In the genomic region with DNA sequence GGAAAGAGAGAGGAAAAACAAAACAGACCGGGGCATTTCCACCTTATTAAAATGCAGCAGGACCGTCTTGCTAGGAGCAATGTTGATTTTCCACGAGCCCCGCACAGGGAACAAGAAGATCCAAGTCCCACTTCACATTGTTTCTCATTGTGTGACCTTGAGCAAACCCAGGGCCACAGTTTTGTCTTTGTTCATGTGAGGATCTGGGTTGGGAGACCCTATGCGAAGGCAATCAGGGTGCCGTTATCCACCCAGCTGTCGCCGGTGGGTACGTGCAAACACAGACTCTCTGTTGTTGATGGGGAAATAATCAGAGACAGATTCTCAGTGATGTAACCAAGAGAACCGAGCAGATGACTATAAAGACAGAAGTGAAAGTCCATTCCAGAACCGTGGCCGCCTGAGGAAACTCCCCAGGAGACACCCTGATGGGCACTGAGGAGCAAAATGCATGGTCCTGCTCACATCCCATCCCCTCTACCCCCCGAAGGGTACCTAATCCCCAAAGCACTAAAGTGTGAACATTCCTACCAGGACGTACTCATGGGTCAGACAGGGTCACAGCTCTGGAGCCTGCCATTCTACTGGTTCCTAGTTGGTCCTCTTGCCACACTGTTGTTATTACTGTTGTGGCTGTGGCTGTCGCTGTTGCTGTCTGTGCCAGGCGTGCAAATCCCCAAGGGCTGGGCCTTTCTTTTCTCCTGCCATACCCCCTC, we compare ENCODE assay signal across 8 cellular contexts.
DNase-seq lines count a peak whose midpoint lies in the region; ATAC-seq and TF ChIP-seq lines count a peak whose summit lies in the region.

No MANE protein-coding gene starts in this region.

- no peaks in the 10 kb centered on the region for H3K4me1 ChIP-seq in MM.1S (ENCODE audit: low read length)

- H3K27me3 Mint-ChIP-seq in immature natural killer cell (ENCODE audit: low read depth in 3 of 3) = peaks cover 0 to 9% (median 4%) of the 10 kb centered on the region in 3 donors

- no peaks in the 10 kb centered on the region for H3K9me3 Mint-ChIP-seq in immature natural killer cell

- no peaks in the 10 kb centered on the region for H3K36me3 ChIP-seq in MM.1S (replicated peaks; ENCODE audit: insufficient read depth, low read length)

- H3K4me1 Mint-ChIP-seq in immature natural killer cell = peaks cover 2 to 9% of the 10 kb centered on the region in 2 donors

- H3K27me3 ChIP-seq in layer of hippocampus (ENCODE audit: control insufficient read depth, insufficient read depth, low read length) (no peaks in the 10 kb centered on the region), MM.1S (replicated peaks; ENCODE audit: insufficient read depth, low read length) (no peaks in the 10 kb centered on the region)

- H3K79me2 ChIP-seq in MM.1S (ENCODE audit: low read length) = no peaks in the 10 kb centered on the region

- no peak overlapping the region for H3K9ac ChIP-seq in MM.1S (ENCODE audit: low read length)

- ATAC-seq in GM21515 (IDR thresholded peaks at IDR 0.05; ENCODE audit: unreplicated experiment) = peak; percentile 73

- TF ChIP-seq CTCF in MM.1S (IDR thresholded peaks at IDR 0.05; ENCODE audit: low read length) = no peak

- no peak overlapping the region for H3K4me3 ChIP-seq in MM.1S (ENCODE audit: low read length)

- H4K20me1 ChIP-seq in MM.1S (ENCODE audit: insufficient read depth, low read length) = no peaks in the 10 kb centered on the region

- H3K27ac ChIP-seq in layer of hippocampus (ENCODE audit: low read depth, low read length) (peak overlapping the region; percentile 95), MM.1S (ENCODE audit: low read length) (no peak overlapping the region)

- no peaks in the 10 kb centered on the region for H3K36me3 Mint-ChIP-seq in immature natural killer cell

- no peaks in the 10 kb centered on the region for H3K9me3 ChIP-seq in MM.1S (replicated peaks; ENCODE audit: insufficient read depth, low read length)

- no peak overlapping the region for H3K4me3 Mint-ChIP-seq in immature natural killer cell

- no peaks in the 10 kb centered on the region for H3F3A ChIP-seq in MM.1S (ENCODE audit: insufficient read depth, low read length)

- no peak overlapping the region for H2AFZ ChIP-seq in MM.1S (ENCODE audit: low read length)

- H3K4me2 ChIP-seq in MM.1S (ENCODE audit: low read depth, low read length) = no peak overlapping the region

- peak; percentile 70 for DNase-seq in AG08395 (ENCODE audit: low spot score)
- peak; percentile 4 for DNase-seq in NCI-H1694 (lab: John Stamatoyannopoulos, UW)
- no peak for DNase-seq in MM.1S
- DNase-seq in immature natural killer cell = no peak
- no peak for DNase-seq in iPS-NIHi7 (ENCODE audit: extremely low spot score)
- DNase-seq in activated T-cell treated with anti-CD3 and anti-CD28 coated beads, Interleukin-2, amount 50 U/mL, for 48 hours = no peak

- H3K27ac Mint-ChIP-seq in immature natural killer cell = no peak overlapping the region

- no peaks in the 10 kb centered on the region for H3K9me2 ChIP-seq in MM.1S (replicated peaks; ENCODE audit: insufficient read depth, low read length)

Comparison
In these comparisons a context has a peak if more than half of its experiments do, and no peak if none do; other contexts are left out.
1. DNase-seq: peak in AG08395 (single experiment) and NCI-H1694 (single experiment); none in MM.1S (single experiment), immature natural killer cell (0 of 3), iPS-NIHi7 (single experiment) and activated T-cell treated with anti-CD3 and anti-CD28 coated beads, Interleukin-2, amount 50 U/mL, for 48 hours (0 of 2).